1 cellular context compared by ENCODE assay signal in the genomic region with DNA sequence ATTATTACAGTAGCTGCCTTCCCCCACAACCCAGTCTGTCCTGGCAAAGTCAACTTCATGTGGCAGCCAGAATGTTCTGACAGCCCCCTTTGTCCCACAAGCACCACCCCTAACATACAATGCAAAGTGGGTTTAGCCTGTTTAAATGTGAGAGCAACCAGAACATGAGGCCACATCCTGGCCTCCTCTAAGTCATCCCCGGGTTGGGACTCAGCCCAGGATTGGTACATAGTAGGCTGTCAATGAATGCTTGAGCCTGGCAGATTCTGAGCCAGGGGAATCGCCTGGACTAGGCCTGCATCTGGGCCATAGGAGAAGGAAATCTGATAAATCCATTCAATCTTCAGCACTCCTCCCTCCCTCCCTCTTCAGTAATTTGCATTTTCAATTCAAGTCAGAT.
TF ChIP-seq lines count a peak whose summit lies in the region.

No MANE protein-coding gene starts in this region.

TF ChIP-seq in H1, 55 proteins besides CTCF, POLR2A, EP300 and RAD21:
- no peak for TF ChIP-seq BRCA1 (IDR thresholded peaks at IDR 0.05; ENCODE audit: low read depth, low read length)
- no peak for TF ChIP-seq CTBP2 (IDR thresholded peaks at IDR 0.05; ENCODE audit: borderline replicate concordance, insufficient read depth, insufficient read length, low read length)
- no peak for TF ChIP-seq JUND (IDR thresholded peaks at IDR 0.05; ENCODE audit: low read length)
- TF ChIP-seq EGR1 (IDR thresholded peaks at IDR 0.05; ENCODE audit: borderline replicate concordance, low read depth, low read length): no peak
- no peak for TF ChIP-seq PHF8 (conservative IDR thresholded peaks at IDR 0.05; ENCODE audit: low read depth, low read length)
- no peak for TF ChIP-seq EZH2 (IDR thresholded peaks at IDR 0.05; ENCODE audit: low read depth, low read length, severe bottlenecking)
- TF ChIP-seq RFX5 (IDR thresholded peaks at IDR 0.05; ENCODE audit: borderline replicate concordance, low read depth, low read length): no peak
- TF ChIP-seq, protein P1, sequence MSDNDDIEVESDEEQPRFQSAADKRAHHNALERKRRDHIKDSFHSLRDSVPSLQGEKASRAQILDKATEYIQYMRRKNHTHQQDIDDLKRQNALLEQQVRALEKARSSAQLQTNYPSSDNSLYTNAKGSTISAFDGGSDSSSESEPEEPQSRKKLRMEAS (IDR thresholded peaks at IDR 0.05): no peak
- no peak for TF ChIP-seq SIRT6 (IDR thresholded peaks at IDR 0.05; ENCODE audit: low read length)
- TF ChIP-seq JUN (IDR thresholded peaks at IDR 0.05; ENCODE audit: low read depth, low read length): no peak
- no peak for TF ChIP-seq RXRA (IDR thresholded peaks at IDR 0.05; ENCODE audit: insufficient read depth, low read depth, low read length)
- no peak for TF ChIP-seq POLR2AphosphoS5 (IDR thresholded peaks at IDR 0.05; ENCODE audit: low read depth, low read length)
- TF ChIP-seq, protein P2, sequence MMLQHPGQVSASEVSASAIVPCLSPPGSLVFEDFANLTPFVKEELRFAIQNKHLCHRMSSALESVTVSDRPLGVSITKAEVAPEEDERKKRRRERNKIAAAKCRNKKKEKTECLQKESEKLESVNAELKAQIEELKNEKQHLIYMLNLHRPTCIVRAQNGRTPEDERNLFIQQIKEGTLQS (IDR thresholded peaks at IDR 0.05; ENCODE audit: insufficient read depth, low read depth, low read length): no peak
- TF ChIP-seq RBBP5 (IDR thresholded peaks at IDR 0.05; ENCODE audit: borderline replicate concordance, low read depth, low read length): no peak
- TF ChIP-seq, protein P3, sequence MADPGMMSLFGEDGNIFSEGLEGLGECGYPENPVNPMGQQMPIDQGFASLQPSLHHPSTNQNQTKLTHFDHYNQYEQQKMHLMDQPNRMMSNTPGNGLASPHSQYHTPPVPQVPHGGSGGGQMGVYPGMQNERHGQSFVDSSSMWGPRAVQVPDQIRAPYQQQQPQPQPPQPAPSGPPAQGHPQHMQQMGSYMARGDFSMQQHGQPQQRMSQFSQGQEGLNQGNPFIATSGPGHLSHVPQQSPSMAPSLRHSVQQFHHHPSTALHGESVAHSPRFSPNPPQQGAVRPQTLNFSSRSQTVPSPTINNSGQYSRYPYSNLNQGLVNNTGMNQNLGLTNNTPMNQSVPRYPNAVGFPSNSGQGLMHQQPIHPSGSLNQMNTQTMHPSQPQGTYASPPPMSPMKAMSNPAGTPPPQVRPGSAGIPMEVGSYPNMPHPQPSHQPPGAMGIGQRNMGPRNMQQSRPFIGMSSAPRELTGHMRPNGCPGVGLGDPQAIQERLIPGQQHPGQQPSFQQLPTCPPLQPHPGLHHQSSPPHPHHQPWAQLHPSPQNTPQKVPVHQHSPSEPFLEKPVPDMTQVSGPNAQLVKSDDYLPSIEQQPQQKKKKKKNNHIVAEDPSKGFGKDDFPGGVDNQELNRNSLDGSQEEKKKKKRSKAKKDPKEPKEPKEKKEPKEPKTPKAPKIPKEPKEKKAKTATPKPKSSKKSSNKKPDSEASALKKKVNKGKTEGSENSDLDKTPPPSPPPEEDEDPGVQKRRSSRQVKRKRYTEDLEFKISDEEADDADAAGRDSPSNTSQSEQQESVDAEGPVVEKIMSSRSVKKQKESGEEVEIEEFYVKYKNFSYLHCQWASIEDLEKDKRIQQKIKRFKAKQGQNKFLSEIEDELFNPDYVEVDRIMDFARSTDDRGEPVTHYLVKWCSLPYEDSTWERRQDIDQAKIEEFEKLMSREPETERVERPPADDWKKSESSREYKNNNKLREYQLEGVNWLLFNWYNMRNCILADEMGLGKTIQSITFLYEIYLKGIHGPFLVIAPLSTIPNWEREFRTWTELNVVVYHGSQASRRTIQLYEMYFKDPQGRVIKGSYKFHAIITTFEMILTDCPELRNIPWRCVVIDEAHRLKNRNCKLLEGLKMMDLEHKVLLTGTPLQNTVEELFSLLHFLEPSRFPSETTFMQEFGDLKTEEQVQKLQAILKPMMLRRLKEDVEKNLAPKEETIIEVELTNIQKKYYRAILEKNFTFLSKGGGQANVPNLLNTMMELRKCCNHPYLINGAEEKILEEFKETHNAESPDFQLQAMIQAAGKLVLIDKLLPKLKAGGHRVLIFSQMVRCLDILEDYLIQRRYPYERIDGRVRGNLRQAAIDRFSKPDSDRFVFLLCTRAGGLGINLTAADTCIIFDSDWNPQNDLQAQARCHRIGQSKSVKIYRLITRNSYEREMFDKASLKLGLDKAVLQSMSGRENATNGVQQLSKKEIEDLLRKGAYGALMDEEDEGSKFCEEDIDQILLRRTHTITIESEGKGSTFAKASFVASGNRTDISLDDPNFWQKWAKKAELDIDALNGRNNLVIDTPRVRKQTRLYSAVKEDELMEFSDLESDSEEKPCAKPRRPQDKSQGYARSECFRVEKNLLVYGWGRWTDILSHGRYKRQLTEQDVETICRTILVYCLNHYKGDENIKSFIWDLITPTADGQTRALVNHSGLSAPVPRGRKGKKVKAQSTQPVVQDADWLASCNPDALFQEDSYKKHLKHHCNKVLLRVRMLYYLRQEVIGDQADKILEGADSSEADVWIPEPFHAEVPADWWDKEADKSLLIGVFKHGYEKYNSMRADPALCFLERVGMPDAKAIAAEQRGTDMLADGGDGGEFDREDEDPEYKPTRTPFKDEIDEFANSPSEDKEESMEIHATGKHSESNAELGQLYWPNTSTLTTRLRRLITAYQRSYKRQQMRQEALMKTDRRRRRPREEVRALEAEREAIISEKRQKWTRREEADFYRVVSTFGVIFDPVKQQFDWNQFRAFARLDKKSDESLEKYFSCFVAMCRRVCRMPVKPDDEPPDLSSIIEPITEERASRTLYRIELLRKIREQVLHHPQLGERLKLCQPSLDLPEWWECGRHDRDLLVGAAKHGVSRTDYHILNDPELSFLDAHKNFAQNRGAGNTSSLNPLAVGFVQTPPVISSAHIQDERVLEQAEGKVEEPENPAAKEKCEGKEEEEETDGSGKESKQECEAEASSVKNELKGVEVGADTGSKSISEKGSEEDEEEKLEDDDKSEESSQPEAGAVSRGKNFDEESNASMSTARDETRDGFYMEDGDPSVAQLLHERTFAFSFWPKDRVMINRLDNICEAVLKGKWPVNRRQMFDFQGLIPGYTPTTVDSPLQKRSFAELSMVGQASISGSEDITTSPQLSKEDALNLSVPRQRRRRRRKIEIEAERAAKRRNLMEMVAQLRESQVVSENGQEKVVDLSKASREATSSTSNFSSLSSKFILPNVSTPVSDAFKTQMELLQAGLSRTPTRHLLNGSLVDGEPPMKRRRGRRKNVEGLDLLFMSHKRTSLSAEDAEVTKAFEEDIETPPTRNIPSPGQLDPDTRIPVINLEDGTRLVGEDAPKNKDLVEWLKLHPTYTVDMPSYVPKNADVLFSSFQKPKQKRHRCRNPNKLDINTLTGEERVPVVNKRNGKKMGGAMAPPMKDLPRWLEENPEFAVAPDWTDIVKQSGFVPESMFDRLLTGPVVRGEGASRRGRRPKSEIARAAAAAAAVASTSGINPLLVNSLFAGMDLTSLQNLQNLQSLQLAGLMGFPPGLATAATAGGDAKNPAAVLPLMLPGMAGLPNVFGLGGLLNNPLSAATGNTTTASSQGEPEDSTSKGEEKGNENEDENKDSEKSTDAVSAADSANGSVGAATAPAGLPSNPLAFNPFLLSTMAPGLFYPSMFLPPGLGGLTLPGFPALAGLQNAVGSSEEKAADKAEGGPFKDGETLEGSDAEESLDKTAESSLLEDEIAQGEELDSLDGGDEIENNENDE (IDR thresholded peaks at IDR 0.05; ENCODE audit: insufficient replicate concordance, low read length): no peak
- TF ChIP-seq SUZ12 (IDR thresholded peaks at IDR 0.05; ENCODE audit: low read length): no peak
- TF ChIP-seq CHD1 (IDR thresholded peaks at IDR 0.05; ENCODE audit: low read depth, low read length): no peak
TF ChIP-seq in H1: peak in this region for 0.
